Comparison of ENCODE assay signal across 8 cellular contexts in genomic region chr1:17436380-17437174, GRCh38. TPM values are rescaled to one million over a fixed set of nuclear protein-coding genes. Genes with fewer than 3 reads are reported as not detected.
DNase-seq lines count a peak whose midpoint lies in the region; ATAC-seq and TF ChIP-seq lines count a peak whose summit lies in the region.

No MANE protein-coding gene starts in this region.

- no peak for ATAC-seq in Right ventricle myocardium inferior

- POLR2A ChIA-PET in MCF 10A (lab: Yijun Ruan, JAX): interaction anchor here (0.6 to 8.0 kb wide), 3 partner anchors 24 to 136 kb away, joined by 3 to 75 read pairs (median 6); no protein-coding TSS in a partner anchor

- no peaks in the 10 kb centered on the region for H3K9me3 ChIP-seq in cardiac muscle cell (ENCODE audit: low read depth)

- BruUV-seq in MCF 10A (replicated peaks; lab: Mats Ljungman, UMichigan): no TSS peak

- intact Hi-C loops in Right ventricle myocardium inferior (cut with DNase I): no loop called here
- intact Hi-C loops in MCF 10A (cut with micrococcal nuclease): no loop called here

- H3K9me3 Mint-ChIP-seq in MCF 10A (ENCODE audit: unreplicated experiment) (no peaks in the 10 kb centered on the region), type B pancreatic cell (no peaks in the 10 kb centered on the region)

- H3K27ac Mint-ChIP-seq in MCF 10A (ENCODE audit: low read depth, unreplicated experiment) (no peak overlapping the region), type B pancreatic cell (peak overlapping the region; percentile 75)

- H3K4me3 Mint-ChIP-seq in MCF 10A (ENCODE audit: unreplicated experiment): peak overlapping the region; percentile 70
- peak overlapping the region; percentile 83 for H3K4me3 Mint-ChIP-seq in type B pancreatic cell

- H3K36me3 Mint-ChIP-seq in MCF 10A (ENCODE audit: insufficient read depth, unreplicated experiment): peaks cover 49% of the 10 kb centered on the region
- H3K36me3 Mint-ChIP-seq in type B pancreatic cell: peaks cover 21% of the 10 kb centered on the region

- no peak overlapping the region for H3K27ac ChIP-seq in cardiac muscle cell

- H3K4me1 Mint-ChIP-seq in MCF 10A (ENCODE audit: insufficient read depth, unreplicated experiment) (peaks cover 26% of the 10 kb centered on the region), type B pancreatic cell (ENCODE audit: unreplicated experiment) (peaks cover 36% of the 10 kb centered on the region)

- H3K4me1 ChIP-seq in cardiac muscle cell (ENCODE audit: low read depth): peaks cover 12% of the 10 kb centered on the region

- H3K27me3 Mint-ChIP-seq in MCF 10A (ENCODE audit: insufficient read depth, unreplicated experiment): no peaks in the 10 kb centered on the region
- H3K27me3 Mint-ChIP-seq in type B pancreatic cell: peaks cover 17% of the 10 kb centered on the region

- peak overlapping the region; percentile 96 for H3K4me3 ChIP-seq in cardiac muscle cell

- DNase-seq in cardiac muscle cell (ENCODE audit: low read depth in 1 of 2, low spot score in 1 of 2) (peak in 1 of 2 donors; percentile 38), Right ventricle myocardium inferior (ENCODE audit: missing footprints) (no peak), MCF 10A (ENCODE audit: unreplicated experiment) (no peak), lung microvascular endothelial cell (ENCODE audit: low read depth in 2 of 2) (peak; percentile 15 to 29), type B pancreatic cell (ENCODE audit: extremely low spot score, unreplicated experiment) (no peak), GM20000 (ENCODE audit: low spot score) (no peak), DMS53 treated with DMSO at 0.1 percent for 48 hours (lab: John Stamatoyannopoulos, UW; ENCODE audit: unreplicated experiment) (no peak)
- no peak for DNase-seq in activated effector memory CD4-positive, alpha-beta T cell treated with Interleukin-2 at 50 U/mL for 16 hours

- TF ChIP-seq CTCF in cardiac muscle cell (IDR thresholded peaks at IDR 0.05; ENCODE audit: low read depth, low read length) (no peak), MCF 10A (IDR thresholded peaks at IDR 0.05; ENCODE audit: unreplicated experiment) (no peak), type B pancreatic cell (conservative IDR thresholded peaks at IDR 0.05) (no peak), GM20000 (IDR thresholded peaks at IDR 0.05; ENCODE audit: extremely low read depth, missing control alignments) (no peak)

- peaks cover 15% of the 10 kb centered on the region for H3K36me3 ChIP-seq in cardiac muscle cell

- CTCF ChIA-PET in MCF 10A (lab: Yijun Ruan, JAX): interaction anchor here (0.9 to 1.2 kb wide), 2 partner anchors 18 to 41 kb away, joined by 3 read pairs; no protein-coding TSS in a partner anchor

- H3K27me3 ChIP-seq in cardiac muscle cell: peaks cover 16% of the 10 kb centered on the region

RNA-seq across cellular contexts. Expression of gene RCC2, which starts 2.9 kb away (rescaled TPM):
- total RNA-seq in cardiac muscle cell (54.8 and 61.5 TPM in 2 replicates), Right ventricle myocardium inferior (12.7 TPM), MCF 10A (2022) (89.1 and 107 TPM in 2 replicates), lung microvascular endothelial cell (54.5 and 80.2 TPM in 2 replicates), type B pancreatic cell (ENCODE audit: low replicate concordance) (171 and 183 TPM in 2 replicates)
- polyA plus RNA-seq in cardiac muscle cell: 34.0 and 39.2 TPM in 2 replicates

Comparison
In these comparisons a context has a peak if more than half of its experiments do, and no peak if none do; other contexts are left out.
1. DNase-seq: peak in lung microvascular endothelial cell (2 of 2); none in Right ventricle myocardium inferior (single experiment), MCF 10A (single experiment), type B pancreatic cell (single experiment), activated effector memory CD4-positive, alpha-beta T cell treated with Interleukin-2 at 50 U/mL for 16 hours (single experiment), GM20000 (single experiment) and DMS53 treated with DMSO at 0.1 percent for 48 hours (single experiment).